ENCODE assay signal across 10 cellular contexts in genomic region chr18:5196253-5197031, GRCh38. TPM values are rescaled to one million over a fixed set of nuclear protein-coding genes. Genes with fewer than 3 reads are reported as not detected.
A peak's percentile ranks its signal among the peaks of the same experiment; 100 is the strongest.
DNase-seq lines count a peak whose midpoint lies in the region; ATAC-seq, FAIRE-seq and TF ChIP-seq lines count a peak whose summit lies in the region.
"Had no signal": no experiment of that assay in that cellular context is flagged by ENCODE, and none has a peak within 500 bp of the region (broad histone marks: within the 10 kb centered on the region; RNA-seq: fewer than 3 reads in every experiment).

No MANE protein-coding gene starts in this region.

- H3K4me3 Mint-ChIP-seq in GM23338 = peak overlapping the region; percentile 79
- peak overlapping the region; percentile 61 for H3K4me3 Mint-ChIP-seq in activated naive CD8-positive, alpha-beta T cell treated with anti-CD3 and anti-CD28 coated beads for 36 hours
- peak overlapping the region in 9 of 10 donors; percentile 65 to 83 (median 73) for H3K4me3 Mint-ChIP-seq in naive thymus-derived CD4-positive, alpha-beta T cell
- H3K4me3 Mint-ChIP-seq: activated B cell treated with CpG ODN at 0.5 μM for 24 hours had no signal

- H3K4me3 ChIP-seq in GM23338 (peak overlapping the region; percentile 81), prostate gland (no peak overlapping the region), small intestine (ENCODE audit: low read depth in 1 of 2, low read length in 2 of 2) (no peak overlapping the region), vagina (no peak overlapping the region)
- no peak overlapping the region for H3K4me3 ChIP-seq in naive thymus-derived CD4-positive, alpha-beta T cell (ENCODE audit: low read length)

- peaks cover 12% of the 10 kb centered on the region for H3K4me1 Mint-ChIP-seq in GM23338
- H3K4me1 Mint-ChIP-seq in activated naive CD8-positive, alpha-beta T cell treated with anti-CD3 and anti-CD28 coated beads for 36 hours = peaks cover 15% of the 10 kb centered on the region
- H3K4me1 Mint-ChIP-seq in naive thymus-derived CD4-positive, alpha-beta T cell = peaks cover 0 to 26% (median 19%) of the 10 kb centered on the region in 7 donors
- H3K4me1 Mint-ChIP-seq: activated B cell treated with CpG ODN at 0.5 μM for 24 hours had no signal

- H3K4me1 ChIP-seq in GM23338 (ENCODE audit: insufficient read depth) (peaks cover 13% of the 10 kb centered on the region), prostate gland (replicated peaks) (no peaks in the 10 kb centered on the region), small intestine (ENCODE audit: control insufficient read depth in 2 of 2, insufficient read depth in 1 of 2, low read depth in 1 of 2, low read length in 1 of 2) (no peaks in the 10 kb centered on the region), vagina (no peaks in the 10 kb centered on the region)
- peaks cover 0 to 6% of the 10 kb centered on the region in 2 donors for H3K4me1 ChIP-seq in naive thymus-derived CD4-positive, alpha-beta T cell (ENCODE audit: control insufficient read depth in 2 of 2, insufficient read depth in 2 of 2, low read length in 2 of 2)

- H3K9me3 ChIP-seq in naive thymus-derived CD4-positive, alpha-beta T cell (ENCODE audit: control insufficient read depth in 2 of 3, low read length in 3 of 3) = no peaks in the 10 kb centered on the region
- no peaks in the 10 kb centered on the region for H3K9me3 ChIP-seq in prostate gland
- no peaks in the 10 kb centered on the region for H3K9me3 ChIP-seq in small intestine (ENCODE audit: control insufficient read depth, low read depth)
- H3K9me3 ChIP-seq in vagina = no peaks in the 10 kb centered on the region

- H3F3A ChIP-seq in GM23338 (replicated peaks; ENCODE audit: low read depth) = no peaks in the 10 kb centered on the region

- H3K27me3 Mint-ChIP-seq in GM23338 (ENCODE audit: insufficient read depth, low read depth, poor library complexity) = peaks cover 49% of the 10 kb centered on the region
- peaks cover 50% of the 10 kb centered on the region for H3K27me3 Mint-ChIP-seq in activated naive CD8-positive, alpha-beta T cell treated with anti-CD3 and anti-CD28 coated beads for 36 hours
- peaks cover 45 to 64% (median 53%) of the 10 kb centered on the region in 5 donors for H3K27me3 Mint-ChIP-seq in naive thymus-derived CD4-positive, alpha-beta T cell

- no peak for TF ChIP-seq POLR2A in prostate gland (IDR thresholded peaks at IDR 0.05)
- TF ChIP-seq POLR2A in vagina (IDR thresholded peaks at IDR 0.05) = no peak

- POLR2A ChIA-PET in naive thymus-derived CD4-positive, alpha-beta T cell (lab: Charles Lee) = interaction anchor here (0.7 kb wide), 1 partner anchor 74 kb away, joined by 3 read pairs; no protein-coding TSS in a partner anchor

- peak overlapping the region; percentile 97 for H2AFZ ChIP-seq in GM23338

- ATAC-seq in GM23338 = peak; percentile 84
- no peak for ATAC-seq in naive thymus-derived CD4-positive, alpha-beta T cell
- ATAC-seq in HG03108 (IDR thresholded peaks at IDR 0.05; ENCODE audit: unreplicated experiment) = no peak

- H3K36me3 ChIP-seq in GM23338 (ENCODE audit: insufficient read depth) (no peaks in the 10 kb centered on the region), prostate gland (no peaks in the 10 kb centered on the region), small intestine (ENCODE audit: control insufficient read depth in 2 of 2, insufficient read depth in 2 of 2, low read length in 2 of 2) (no peaks in the 10 kb centered on the region), vagina (no peaks in the 10 kb centered on the region)
- H3K36me3 ChIP-seq in naive thymus-derived CD4-positive, alpha-beta T cell (ENCODE audit: control insufficient read depth in 2 of 3, insufficient read depth in 3 of 3, low read length in 3 of 3) = no peaks in the 10 kb centered on the region

- no peaks in the 10 kb centered on the region for H3K36me3 Mint-ChIP-seq in GM23338 (ENCODE audit: low read depth)
- peaks cover 2% of the 10 kb centered on the region for H3K36me3 Mint-ChIP-seq in activated naive CD8-positive, alpha-beta T cell treated with anti-CD3 and anti-CD28 coated beads for 36 hours
- H3K36me3 Mint-ChIP-seq in naive thymus-derived CD4-positive, alpha-beta T cell = peaks cover 0 to 8% (median 0%) of the 10 kb centered on the region in 5 donors

- no peaks in the 10 kb centered on the region for H3K9me2 ChIP-seq in GM23338 (ENCODE audit: insufficient read depth)

- intact Hi-C loops in naive thymus-derived CD4-positive, alpha-beta T cell (cut with micrococcal nuclease) = loop anchor here in 1 of 2 donors (2.0 to 5.0 kb wide), 3 partner anchors 39 to 90 kb away; no protein-coding TSS in a partner anchor
- intact Hi-C loops in prostate gland (cut with DNase I) = no loop called here
- intact Hi-C loops in vagina (cut with DNase I) = no loop called here

- H3K4me2 ChIP-seq in GM23338 = peak overlapping the region; percentile 98

- CTCF ChIA-PET in naive thymus-derived CD4-positive, alpha-beta T cell (lab: Charles Lee) = no interaction called here

- TF ChIP-seq CTCF in GM23338 (conservative IDR thresholded peaks at IDR 0.05; ENCODE audit: low read depth in 2 of 2) (no peak), prostate gland (IDR thresholded peaks at IDR 0.05) (no peak), vagina (IDR thresholded peaks at IDR 0.05) (no peak)

- H3K79me2 ChIP-seq in GM23338 (replicated peaks; ENCODE audit: insufficient read depth) = no peaks in the 10 kb centered on the region

- peaks cover 82% of the 10 kb centered on the region for H3K27me3 ChIP-seq in GM23338 (ENCODE audit: insufficient read depth)
- H3K27me3 ChIP-seq in naive thymus-derived CD4-positive, alpha-beta T cell (ENCODE audit: control insufficient read depth in 2 of 2, insufficient read depth in 2 of 2, low read length in 2 of 2) = peaks cover 5 to 17% of the 10 kb centered on the region in 2 donors
- H3K27me3 ChIP-seq in prostate gland (replicated peaks; ENCODE audit: insufficient read depth) = peaks cover 7% of the 10 kb centered on the region
- peaks cover 7 to 22% of the 10 kb centered on the region in 2 donors for H3K27me3 ChIP-seq in small intestine (ENCODE audit: control insufficient read depth in 2 of 2, insufficient read depth in 2 of 2, low read length in 2 of 2)
- H3K27me3 ChIP-seq in vagina = peaks cover 3% of the 10 kb centered on the region

- FAIRE-seq in small intestine (lab: Jason Lieb, UNC) = no peak

- no peak overlapping the region for H3K27ac Mint-ChIP-seq in GM23338
- H3K27ac Mint-ChIP-seq in activated naive CD8-positive, alpha-beta T cell treated with anti-CD3 and anti-CD28 coated beads for 36 hours = no peak overlapping the region
- peak overlapping the region in 1 of 9 donors; percentile 46 for H3K27ac Mint-ChIP-seq in naive thymus-derived CD4-positive, alpha-beta T cell
- H3K27ac Mint-ChIP-seq: stimulated activated naive B cell treated with anti-CD40 and anti-IgM and Interleukin-4, amounts not matched to agents 10 μg/mL and 1 μg/mL and 100 μg/mL, for 72 hours had no signal

- H3K27ac ChIP-seq in GM23338 (ENCODE audit: low read depth) (no peak overlapping the region), prostate gland (no peak overlapping the region), small intestine (ENCODE audit: low read depth in 1 of 2, low read length in 1 of 2) (no peak overlapping the region), vagina (no peak overlapping the region)
- no peak overlapping the region for H3K27ac ChIP-seq in naive thymus-derived CD4-positive, alpha-beta T cell (ENCODE audit: low read depth, low read length)

- 3% methylated on average over 50 of the region's 50 CpGs for WGBS in prostate gland
- WGBS in small intestine, 3 donors = 8 to 27% (median 23%) methylated on average over 50 of the region's 50 CpGs

- H3K9me3 Mint-ChIP-seq in GM23338 = no peaks in the 10 kb centered on the region
- no peaks in the 10 kb centered on the region for H3K9me3 Mint-ChIP-seq in activated naive CD8-positive, alpha-beta T cell treated with anti-CD3 and anti-CD28 coated beads for 36 hours
- H3K9me3 Mint-ChIP-seq in naive thymus-derived CD4-positive, alpha-beta T cell = peaks cover 0 to 12% (median 5%) of the 10 kb centered on the region in 11 donors
- H3K9me3 Mint-ChIP-seq: activated B cell treated with CpG ODN at 0.5 μM for 24 hours had no signal

- peaks cover 7% of the 10 kb centered on the region; the same call in 1 of the 2 replicates for H4K20me1 ChIP-seq in GM23338 (replicated peaks; ENCODE audit: insufficient read depth)

- DNase-seq in DMS79 (lab: John Stamatoyannopoulos, UW) (peak; percentile 19), GM23338 (ENCODE audit: low spot score) (peak; percentile 74), prostate gland (ENCODE audit: low spot score) (no peak), small intestine (no peak), vagina (ENCODE audit: extremely low spot score in 2 of 2) (no peak)
- no peak for DNase-seq in activated naive CD8-positive, alpha-beta T cell treated with anti-CD3 and anti-CD28 coated beads for 36 hours
- peak in 1 of 9 donors; percentile 1 for DNase-seq in naive thymus-derived CD4-positive, alpha-beta T cell
- DNase-seq: activated B cell treated with CpG ODN at 0.5 μM for 24 hours; stimulated activated naive B cell treated with anti-CD40 and anti-IgM and Interleukin-4, amounts not matched to agents 10 μg/mL and 1 μg/mL and 100 μg/mL, for 72 hours had no signal

TF ChIP-seq in GM23338, 12 proteins besides CTCF, POLR2A, EP300 and RAD21 (continues in another document):
- no peak for TF ChIP-seq ZNF331 (CRISPR knock-in tag; IDR thresholded peaks at IDR 0.05; ENCODE audit: low read depth)
- no peak for TF ChIP-seq NANOG (IDR thresholded peaks at IDR 0.05; ENCODE audit: borderline replicate concordance)
- TF ChIP-seq EZH2phosphoT487 (IDR thresholded peaks at IDR 0.05; ENCODE audit: unreplicated experiment) = no peak
- TF ChIP-seq JUNB (IDR thresholded peaks at IDR 0.05; ENCODE audit: unreplicated experiment) = no peak

RNA-seq across cellular contexts. Expression of gene AKAIN1, which starts 0.6 kb away (rescaled TPM):
- not detected in 2 replicates for total RNA-seq in GM23338 (2014; rRNA removed; shearing (Covaris generic))
- polyA plus RNA-seq in GM23338 (2016; fragmentation: Nextera tagmentation; extraction: Ambion mirVana) (not detected in 2 replicates), small intestine (under 1 TPM in 1 of 3 donors, not detected in 2; 0.22 TPM)
- total RNA-seq in activated naive CD8-positive, alpha-beta T cell treated with anti-CD3 and anti-CD28 coated beads for 36 hours = not detected
- not detected for total RNA-seq in naive thymus-derived CD4-positive, alpha-beta T cell
- not detected for polyA plus RNA-seq in naive thymus-derived CD4-positive, alpha-beta T cell
- total RNA-seq in prostate gland (not detected), vagina (not detected)
- total RNA-seq: activated B cell treated with CpG ODN at 0.5 μM for 24 hours had no signal

Comparison
In these comparisons a context has a peak if more than half of its experiments do, and no peak if none do; other contexts are left out.
1. DNase-seq: peak in DMS79 (single experiment) and GM23338 (single experiment); none in activated naive CD8-positive, alpha-beta T cell treated with anti-CD3 and anti-CD28 coated beads for 36 hours (single experiment), prostate gland (single experiment), small intestine (single experiment) and vagina (0 of 2).
2. Peak in every context shown above with its lines, with median percentiles within 50 percentile points of each other: H3K4me3 Mint-ChIP-seq.